In the genomic region with DNA sequence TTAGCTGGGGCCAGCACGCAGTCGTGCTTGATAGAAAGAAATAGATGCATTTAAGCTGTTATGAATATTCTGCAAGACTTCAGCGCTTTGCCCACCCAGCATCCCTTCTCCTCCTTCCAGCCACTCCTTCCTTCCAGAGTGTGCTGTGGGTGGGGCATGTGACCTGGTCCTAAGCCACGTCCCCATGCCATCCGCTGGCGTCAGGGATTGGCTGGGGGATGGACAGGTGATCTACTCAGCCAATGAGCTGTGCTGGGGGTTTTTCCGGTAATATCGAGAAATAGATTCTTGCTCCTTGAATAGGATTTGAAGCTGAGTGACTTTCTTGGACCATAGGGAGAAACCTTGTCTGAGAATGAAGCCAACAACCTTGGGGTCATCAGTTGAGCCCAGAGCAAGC, we compare ENCODE assay signal across 1 cellular context.
TF ChIP-seq lines count a peak whose summit lies in the region.

No MANE protein-coding gene starts in this region.

TF ChIP-seq in H1, 55 proteins besides CTCF, POLR2A, EP300 and RAD21:
- TF ChIP-seq TAF1 (IDR thresholded peaks at IDR 0.05; ENCODE audit: low read depth, low read length) (no peak), CTBP2 (IDR thresholded peaks at IDR 0.05; ENCODE audit: borderline replicate concordance, insufficient read depth, insufficient read length, low read length) (no peak), CHD1 (IDR thresholded peaks at IDR 0.05; ENCODE audit: low read depth, low read length) (no peak), POU5F1 (IDR thresholded peaks at IDR 0.05; ENCODE audit: low read depth, low read length) (no peak), PHF8 (conservative IDR thresholded peaks at IDR 0.05; ENCODE audit: low read depth, low read length) (no peak), BACH1 (IDR thresholded peaks at IDR 0.05; ENCODE audit: low read length) (no peak), EZH2 (IDR thresholded peaks at IDR 0.05; ENCODE audit: low read depth, low read length, severe bottlenecking) (no peak)
- TF ChIP-seq, protein P1, sequence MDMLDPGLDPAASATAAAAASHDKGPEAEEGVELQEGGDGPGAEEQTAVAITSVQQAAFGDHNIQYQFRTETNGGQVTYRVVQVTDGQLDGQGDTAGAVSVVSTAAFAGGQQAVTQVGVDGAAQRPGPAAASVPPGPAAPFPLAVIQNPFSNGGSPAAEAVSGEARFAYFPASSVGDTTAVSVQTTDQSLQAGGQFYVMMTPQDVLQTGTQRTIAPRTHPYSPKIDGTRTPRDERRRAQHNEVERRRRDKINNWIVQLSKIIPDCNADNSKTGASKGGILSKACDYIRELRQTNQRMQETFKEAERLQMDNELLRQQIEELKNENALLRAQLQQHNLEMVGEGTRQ (IDR thresholded peaks at IDR 0.05; ENCODE audit: low read length): peak; percentile 54; the same call in 1 of the 2 replicates
- TF ChIP-seq, protein P2, sequence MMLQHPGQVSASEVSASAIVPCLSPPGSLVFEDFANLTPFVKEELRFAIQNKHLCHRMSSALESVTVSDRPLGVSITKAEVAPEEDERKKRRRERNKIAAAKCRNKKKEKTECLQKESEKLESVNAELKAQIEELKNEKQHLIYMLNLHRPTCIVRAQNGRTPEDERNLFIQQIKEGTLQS (IDR thresholded peaks at IDR 0.05; ENCODE audit: insufficient read depth, low read depth, low read length): peak; percentile 9; the same call in 1 of the 2 replicates
